9 cellular contexts compared by ENCODE assay signal in genomic region chr10:103676851-103677417, GRCh38.
DNase-seq lines count a peak whose midpoint lies in the region; ATAC-seq, FAIRE-seq and TF ChIP-seq lines count a peak whose summit lies in the region.
"Had no signal": no experiment of that assay in that cellular context is flagged by ENCODE, and none has a peak within 500 bp of the region (broad histone marks: within the 10 kb centered on the region; RNA-seq: fewer than 3 reads in every experiment).

No MANE protein-coding gene starts in this region.

- no peak for FAIRE-seq in A549 (lab: Jason Lieb, UNC)

- no peaks in the 10 kb centered on the region for H3K36me3 Mint-ChIP-seq in nephron progenitor cell (ENCODE audit: low read depth)

- no peaks in the 10 kb centered on the region for H3K36me3 ChIP-seq in OCI-LY7 (ENCODE audit: insufficient read depth, low read length)
- no peaks in the 10 kb centered on the region for H3K36me3 ChIP-seq in esophagus muscularis mucosa

- H3K4me2 ChIP-seq in A549 (peak overlapping the region; percentile 68), OCI-LY7 (ENCODE audit: low read length) (peak overlapping the region; percentile 74; the same call in 1 of the 2 replicates)

- H3K9me2 ChIP-seq in OCI-LY7 (ENCODE audit: insufficient read depth, low read length): no peaks in the 10 kb centered on the region

- peak overlapping the region; percentile 97 for H3K27ac Mint-ChIP-seq in nephron progenitor cell

- peak in 1 of 2 experiments; percentile 33; a peak in 3 of 6 replicates for ATAC-seq in A549
- no peak for ATAC-seq in left colon

- H3K9me3 Mint-ChIP-seq in nephron progenitor cell: no peaks in the 10 kb centered on the region

- no TSS peak for BruUV-seq in OCI-LY7 (replicated peaks; lab: Mats Ljungman, UMichigan)

- TF ChIP-seq CTCF in A549 (IDR thresholded peaks at IDR 0.05) (no peak), OCI-LY7 (conservative IDR thresholded peaks at IDR 0.05; ENCODE audit: low read length) (no peak), esophagus muscularis mucosa (IDR thresholded peaks at IDR 0.05) (no peak), nephron progenitor cell (IDR thresholded peaks at IDR 0.05) (no peak)

- peaks cover 47% of the 10 kb centered on the region for H3K4me1 Mint-ChIP-seq in nephron progenitor cell

- no peaks in the 10 kb centered on the region for H3K79me2 ChIP-seq in OCI-LY7 (ENCODE audit: insufficient read depth, low read depth, low read length)

- peaks cover 3% of the 10 kb centered on the region for H3K27me3 Mint-ChIP-seq in nephron progenitor cell (ENCODE audit: low read depth, poor library complexity)

- H3K4me1 ChIP-seq in A549 (peaks cover 21% of the 10 kb centered on the region), OCI-LY7 (ENCODE audit: insufficient read depth, low read length, poor library complexity, severe bottlenecking) (peaks cover 36% of the 10 kb centered on the region), esophagus muscularis mucosa (peaks cover 38 to 72% (median 49%) of the 10 kb centered on the region in 4 donors)

- CTCF ChIA-PET in A549 (lab: Yijun Ruan, JAX) (interaction anchor here (2.6 kb wide), 1 partner anchor 9 kb away, joined by 17 read pairs; no protein-coding TSS in a partner anchor), OCI-LY7 (lab: Charles Lee; ENCODE audit: unreplicated experiment) (no interaction called here)

- intact Hi-C loops in OCI-LY7 (cut with micrococcal nuclease; ENCODE audit: unreplicated experiment) (no loop called here), esophagus muscularis mucosa (cut with DNase I) (no loop called here), left colon (cut with DNase I, micrococcal nuclease) (no loop called here)

- no peak overlapping the region for H3K4me3 Mint-ChIP-seq in nephron progenitor cell

- WGBS in A549 (ENCODE audit: missing lambda C conversion rate): 90% methylated on average over 16 of the region's 16 CpGs
- WGBS in esophagus muscularis mucosa: 73% methylated on average over 14 of the region's 16 CpGs

- H2AFZ ChIP-seq in OCI-LY7 (ENCODE audit: low read length): no peak overlapping the region

- no peak overlapping the region for H3K4me3 ChIP-seq in A549
- no peak overlapping the region for H3K4me3 ChIP-seq in OCI-LY7 (ENCODE audit: low read depth, low read length, poor library complexity, severe bottlenecking)
- peak overlapping the region in 1 of 4 donors; percentile 46 for H3K4me3 ChIP-seq in esophagus muscularis mucosa

- H3K27ac ChIP-seq in A549 (peak overlapping the region; percentile 57 to 77; a peak in 4 of 6 replicates), OCI-LY7 (ENCODE audit: low read depth, low read length, poor library complexity, severe bottlenecking) (no peak overlapping the region), esophagus muscularis mucosa (replicated peaks in 1 of 4) (peak overlapping the region; percentile 49 to 83 (median 72))

- DNase-seq in A549 (ENCODE audit: low read depth in 1 of 2, low spot score in 1 of 2) (no peak), OCI-LY7 (ENCODE audit: low spot score) (no peak), esophagus muscularis mucosa (ENCODE audit: extremely low spot score) (no peak), nephron progenitor cell (no peak), NCI-H345 (lab: John Stamatoyannopoulos, UW) (no peak), left colon (no peak), NCI-H1436 treated with DMSO at 0.1 percent for 48 hours (lab: John Stamatoyannopoulos, UW) (no peak)
- no peak for DNase-seq in activated CD4-positive, alpha-beta T cell treated with anti-CD3 and anti-CD28 coated beads for 4 hours
- DNase-seq: activated gamma-delta T cell had no signal

- H3K9me3 ChIP-seq in A549 (no peaks in the 10 kb centered on the region), OCI-LY7 (ENCODE audit: low read length) (no peaks in the 10 kb centered on the region), esophagus muscularis mucosa (no peaks in the 10 kb centered on the region)

- TF ChIP-seq RAD21 in A549 (conservative IDR thresholded peaks at IDR 0.05 in 1 of 2, IDR thresholded peaks at IDR 0.05 in 1 of 2): no peak

- TF ChIP-seq EP300 in A549 (IDR thresholded peaks at IDR 0.05): no peak
- TF ChIP-seq EP300 in esophagus muscularis mucosa (IDR thresholded peaks at IDR 0.05): no peak

- H4K20me1 ChIP-seq in OCI-LY7 (ENCODE audit: insufficient read depth, low read length): no peaks in the 10 kb centered on the region

- H3K27me3 ChIP-seq in esophagus muscularis mucosa: no peaks in the 10 kb centered on the region

- POLR2A ChIA-PET in A549 (lab: Yijun Ruan, JAX) (no interaction called here), OCI-LY7 (lab: Charles Lee) (no interaction called here)

- no peak for TF ChIP-seq POLR2A in A549 (IDR thresholded peaks at IDR 0.05; ENCODE audit: low read length)
- no peak for TF ChIP-seq POLR2A in esophagus muscularis mucosa (IDR thresholded peaks at IDR 0.05; ENCODE audit: low read depth)

TF ChIP-seq in A549, 52 proteins besides CTCF, POLR2A, EP300 and RAD21:
- no peak for TF ChIP-seq KDM1A (IDR thresholded peaks at IDR 0.05; ENCODE audit: low read depth)
- no peak for TF ChIP-seq CEBPB (IDR thresholded peaks at IDR 0.05)
- TF ChIP-seq MAFK (IDR thresholded peaks at IDR 0.05; ENCODE audit: partially characterized antibody): no peak
- TF ChIP-seq HOXA7 (CRISPR knock-in tag; IDR thresholded peaks at IDR 0.05): no peak
- TF ChIP-seq FOSB (CRISPR knock-in tag; IDR thresholded peaks at IDR 0.05): no peak
- TF ChIP-seq CBX2 (IDR thresholded peaks at IDR 0.05; ENCODE audit: borderline replicate concordance, low read depth): no peak
- TF ChIP-seq FOSL2 (IDR thresholded peaks at IDR 0.05): no peak
- TF ChIP-seq FOSL2 (CRISPR knock-in tag; IDR thresholded peaks at IDR 0.05): no peak
- no peak for TF ChIP-seq SMC3 (IDR thresholded peaks at IDR 0.05)
- no peak for TF ChIP-seq EHF (CRISPR knock-in tag; IDR thresholded peaks at IDR 0.05)
